ENCODE assay signal across 17 cellular contexts in genomic region chr2:48170281-48170680, GRCh38.
A peak's percentile ranks its signal among the peaks of the same experiment; 100 is the strongest.
DNase-seq lines count a peak whose midpoint lies in the region; ATAC-seq and TF ChIP-seq lines count a peak whose summit lies in the region.
"Had no signal": no experiment of that assay in that cellular context is flagged by ENCODE, and none has a peak within 500 bp of the region (broad histone marks: within the 10 kb centered on the region; RNA-seq: fewer than 3 reads in every experiment).

No MANE protein-coding gene starts in this region.

- H3K27me3 Mint-ChIP-seq in T-helper 17 cell, result no peaks in the 10 kb centered on the region

- H3K9me3 ChIP-seq in AG04450 (ENCODE audit: control insufficient read depth, insufficient read depth, low read length), result no peaks in the 10 kb centered on the region
- no peaks in the 10 kb centered on the region for H3K9me3 ChIP-seq in adipocyte (ENCODE audit: control insufficient read depth, low read length)
- H3K9me3 ChIP-seq in T-helper 17 cell (ENCODE audit: control insufficient read depth, low read length, poor library complexity, severe bottlenecking), result no peaks in the 10 kb centered on the region
- H3K9me3 ChIP-seq: MG63, Peyer's patch had no signal

- H3K36me3 Mint-ChIP-seq in T-helper 17 cell (ENCODE audit: low read depth), result peaks cover 2% of the 10 kb centered on the region

- intact Hi-C loops in dorsolateral prefrontal cortex (cut with DNase I), result no loop called here

- no peak overlapping the region for H3K27ac ChIP-seq in AG04450 (ENCODE audit: low read depth, low read length)
- H3K27ac ChIP-seq in dorsolateral prefrontal cortex, result no peak overlapping the region
- H3K27ac ChIP-seq: KMS-11, Peyer's patch had no signal

- H3K4me3 ChIP-seq in AG04450 (ENCODE audit: low read depth, low read length) (no peak overlapping the region), adipocyte (ENCODE audit: low read length) (no peak overlapping the region), foreskin fibroblast (ENCODE audit: low read depth in 1 of 2, low read length in 2 of 2) (no peak overlapping the region), dorsolateral prefrontal cortex (no peak overlapping the region)
- H3K4me3 ChIP-seq: MG63, Peyer's patch had no signal

- no peak for TF ChIP-seq CTCF in AG04450 (IDR thresholded peaks at IDR 0.05; ENCODE audit: low read depth, low read length)
- no peak for TF ChIP-seq CTCF in foreskin fibroblast (IDR thresholded peaks at IDR 0.05; ENCODE audit: low read depth, low read length)
- no peak for TF ChIP-seq CTCF in dorsolateral prefrontal cortex (IDR thresholded peaks at IDR 0.05 in 54 of 56, conservative IDR thresholded peaks at IDR 0.05 in 2 of 56; ENCODE audit: low read depth in 1 of 56, partially characterized antibody in 56 of 56)

- no peak overlapping the region for H3K27ac Mint-ChIP-seq in T-helper 17 cell
- H3K27ac Mint-ChIP-seq: HFFc6 had no signal

- POLR2A ChIA-PET in AG04450 (lab: Yijun Ruan, JAX), result no interaction called here

- no peaks in the 10 kb centered on the region for H3K4me1 Mint-ChIP-seq in T-helper 17 cell

- peaks cover 26% of the 10 kb centered on the region for H3K4me1 ChIP-seq in adipocyte (ENCODE audit: control insufficient read depth, insufficient read depth, low read length)
- H3K4me1 ChIP-seq: Peyer's patch had no signal

- no peaks in the 10 kb centered on the region for H3K27me3 ChIP-seq in AG04450 (ENCODE audit: control insufficient read depth, insufficient read depth, low read length)
- H3K27me3 ChIP-seq in adipocyte (replicated peaks; ENCODE audit: control insufficient read depth, insufficient read depth, low read length), result no peaks in the 10 kb centered on the region
- no peaks in the 10 kb centered on the region for H3K27me3 ChIP-seq in dorsolateral prefrontal cortex
- H3K27me3 ChIP-seq: MG63, Peyer's patch had no signal

- no peaks in the 10 kb centered on the region for H3K36me3 ChIP-seq in adipocyte (ENCODE audit: control insufficient read depth, insufficient read depth, low read length, severe bottlenecking)
- H3K36me3 ChIP-seq: MG63, Peyer's patch had no signal

- CTCF ChIA-PET in AG04450 (lab: Charles Lee), result no interaction called here

- no peak overlapping the region for H3K9ac ChIP-seq in adipocyte (ENCODE audit: low read length)
- H3K9ac ChIP-seq: KMS-11 had no signal

- no peak overlapping the region for H3K4me3 Mint-ChIP-seq in T-helper 17 cell
- H3K4me3 Mint-ChIP-seq: HFFc6 had no signal

- ATAC-seq in T-helper 17 cell, result no peak
- ATAC-seq: Right ventricle myocardium inferior had no signal

- DNase-seq in AG04450 (ENCODE audit: low read depth, low spot score), result peak; percentile 38
- DNase-seq in ELR (ENCODE audit: low read depth), result peak; percentile 8
- peak; percentile 62 for DNase-seq in adipocyte (ENCODE audit: low read depth)
- DNase-seq in foreskin fibroblast, result peak; percentile 36 to 57
- no peak for DNase-seq in dorsolateral prefrontal cortex
- DNase-seq in T-helper 17 cell, result no peak
- no peak for DNase-seq in epidermal melanocyte (ENCODE audit: insufficient read length, low spot score)
- DNase-seq in NCI-H446 (lab: John Stamatoyannopoulos, UW), result no peak
- DNase-seq: 8988T, HFFc6, MG63, NCI-H1092 treated with DMSO at 0.1 percent for 48 hours, NCI-H1694, NCI-H524 treated with DMSO at 0.1 percent for 48 hours, Peyer's patch had no signal

Comparison
In these comparisons a context has a peak if more than half of its experiments do, and no peak if none do; other contexts are left out.
1. DNase-seq: peak in AG04450 (single experiment), ELR (single experiment), adipocyte (single experiment) and foreskin fibroblast (2 of 2); none in dorsolateral prefrontal cortex (0 of 10), T-helper 17 cell (0 of 3), epidermal melanocyte (single experiment) and NCI-H446 (0 of 2).